ENCODE assay signal across 9 cellular contexts in the genomic region with DNA sequence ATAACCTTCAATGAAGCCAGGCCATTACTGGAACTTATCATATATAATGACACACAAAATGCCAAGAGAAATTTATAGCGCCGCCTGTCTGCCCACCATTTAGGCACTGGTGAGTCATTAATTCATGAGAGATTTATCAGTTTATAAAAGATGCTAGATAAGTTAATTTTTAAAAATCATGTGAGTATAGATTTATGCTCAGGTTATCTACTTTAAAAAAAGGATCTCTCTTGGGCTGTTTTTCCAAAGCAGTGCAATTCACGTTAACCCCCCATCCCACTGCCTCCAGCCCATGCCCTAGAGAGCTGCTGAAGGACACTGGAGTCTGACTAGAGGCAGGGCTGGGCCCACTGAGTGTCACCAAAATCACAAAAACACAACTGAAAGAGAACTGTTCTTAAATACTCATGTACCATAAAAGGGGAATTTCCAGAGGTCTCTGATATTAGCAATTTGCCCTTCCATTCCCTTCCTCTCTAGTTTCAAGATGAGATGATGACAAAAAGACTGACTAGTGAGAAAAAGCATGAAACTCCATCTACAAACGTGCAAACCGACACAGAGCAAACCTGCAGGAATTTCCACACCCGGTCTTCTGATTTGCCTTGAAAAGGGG.
DNase-seq lines count a peak whose midpoint lies in the region; ATAC-seq and TF ChIP-seq lines count a peak whose summit lies in the region.
"Had no signal": no experiment of that assay in that cellular context is flagged by ENCODE, and none has a peak within 500 bp of the region (broad histone marks: within the 10 kb centered on the region; RNA-seq: fewer than 3 reads in every experiment).

No MANE protein-coding gene starts in this region.

- no peaks in the 10 kb centered on the region for H3K27me3 ChIP-seq in CD8-positive, alpha-beta memory T cell (ENCODE audit: insufficient read depth, low read length, poor library complexity, severe bottlenecking)
- H3K27me3 ChIP-seq in mesenchymal stem cell (ENCODE audit: control insufficient read depth in 1 of 2, insufficient read depth in 1 of 2, low read length in 2 of 2) (peaks cover 4 to 7% of the 10 kb centered on the region in 2 experiments), GM23338 (ENCODE audit: insufficient read depth) (no peaks in the 10 kb centered on the region)

- H3K27ac ChIP-seq in CD8-positive, alpha-beta memory T cell (ENCODE audit: low read depth, low read length), result no peak overlapping the region
- H3K27ac ChIP-seq in mesenchymal stem cell (ENCODE audit: low read length, poor library complexity, severe bottlenecking) (no peak overlapping the region), GM23338 (ENCODE audit: low read depth) (no peak overlapping the region)
- H3K27ac ChIP-seq: C4-2B had no signal

- CTCF ChIA-PET in CD8-positive, alpha-beta memory T cell (lab: Charles Lee), result interaction anchor here (1.3 to 13.8 kb wide), 4 partner anchors 14 to 160 kb away, joined by 4 to 144 read pairs (median 8); partner anchors contain the start of gene BCL2
- CTCF ChIA-PET in activated B cell treated with CpG ODN at 0.5 μM for 24 hours (lab: Charles Lee), result interaction anchor here (0.6 to 3.8 kb wide), 10 partner anchors 15 to 159 kb away, joined by 3 to 32 read pairs (median 5); no protein-coding TSS in a partner anchor

- ATAC-seq in GM21723 (IDR thresholded peaks at IDR 0.05; ENCODE audit: unreplicated experiment) (peak; percentile 10), activated B cell treated with CpG ODN at 0.5 μM for 24 hours (ENCODE audit: low read depth) (peak; percentile 19), GM23338 (no peak)

- peak overlapping the region; percentile 28 for H3K4me3 ChIP-seq in CD8-positive, alpha-beta memory T cell (ENCODE audit: low read length)
- H3K4me3 ChIP-seq in mesenchymal stem cell (ENCODE audit: insufficient read depth in 1 of 2, low read depth in 1 of 2, low read length in 2 of 2) (no peak overlapping the region), foreskin fibroblast (ENCODE audit: low read depth in 1 of 2, low read length in 2 of 2) (no peak overlapping the region), GM23338 (no peak overlapping the region)

- H3K23ac ChIP-seq in mesenchymal stem cell (ENCODE audit: low read length in 2 of 2), result no peak overlapping the region

- H3K36me3 Mint-ChIP-seq in CD8-positive, alpha-beta memory T cell, result peaks cover 0 to 4% (median 3%) of the 10 kb centered on the region in 3 donors
- H3K36me3 Mint-ChIP-seq in activated B cell treated with CpG ODN at 0.5 μM for 24 hours (ENCODE audit: low read depth), result peaks cover 42% of the 10 kb centered on the region
- H3K36me3 Mint-ChIP-seq in GM23338 (ENCODE audit: low read depth), result no peaks in the 10 kb centered on the region

- peak overlapping the region; percentile 92 to 99 (median 96) for H3K27ac Mint-ChIP-seq in CD8-positive, alpha-beta memory T cell
- H3K27ac Mint-ChIP-seq in activated B cell treated with CpG ODN at 0.5 μM for 24 hours (peak overlapping the region; percentile 99), GM23338 (no peak overlapping the region)

- no peak overlapping the region for H2BK120ac ChIP-seq in mesenchymal stem cell (ENCODE audit: low read depth, low read length)

- H3K9me3 Mint-ChIP-seq in CD8-positive, alpha-beta memory T cell, result no peaks in the 10 kb centered on the region
- no peaks in the 10 kb centered on the region for H3K9me3 Mint-ChIP-seq in activated B cell treated with CpG ODN at 0.5 μM for 24 hours
- no peaks in the 10 kb centered on the region for H3K9me3 Mint-ChIP-seq in GM23338

- TF ChIP-seq CTCF in activated B cell treated with CpG ODN at 0.5 μM for 24 hours (IDR thresholded peaks at IDR 0.05) (no peak), foreskin fibroblast (IDR thresholded peaks at IDR 0.05; ENCODE audit: low read depth, low read length) (no peak), GM23338 (conservative IDR thresholded peaks at IDR 0.05; ENCODE audit: low read depth in 2 of 2) (no peak)

- no peaks in the 10 kb centered on the region for H4K20me1 ChIP-seq in GM23338 (replicated peaks; ENCODE audit: insufficient read depth)

- H3K79me1 ChIP-seq in mesenchymal stem cell (replicated peaks; ENCODE audit: low read length, poor library complexity, severe bottlenecking), result no peaks in the 10 kb centered on the region

- H3K36me3 ChIP-seq in CD8-positive, alpha-beta memory T cell (ENCODE audit: insufficient read depth, low read length), result no peaks in the 10 kb centered on the region
- H3K36me3 ChIP-seq in mesenchymal stem cell (ENCODE audit: control insufficient read depth in 1 of 2, insufficient read depth in 2 of 2, low read depth in 1 of 2, low read length in 2 of 2), result no peaks in the 10 kb centered on the region
- H3K36me3 ChIP-seq in GM23338 (ENCODE audit: insufficient read depth), result no peaks in the 10 kb centered on the region

- H3F3A ChIP-seq in GM23338 (replicated peaks; ENCODE audit: low read depth), result no peaks in the 10 kb centered on the region

- no peaks in the 10 kb centered on the region for H3K79me2 ChIP-seq in GM23338 (replicated peaks; ENCODE audit: insufficient read depth)

- H3K27me3 Mint-ChIP-seq in CD8-positive, alpha-beta memory T cell, result no peaks in the 10 kb centered on the region
- H3K27me3 Mint-ChIP-seq in activated B cell treated with CpG ODN at 0.5 μM for 24 hours (no peaks in the 10 kb centered on the region), GM23338 (ENCODE audit: insufficient read depth, low read depth, poor library complexity) (peaks cover 11% of the 10 kb centered on the region)

- H3K14ac ChIP-seq in mesenchymal stem cell (ENCODE audit: low read length in 2 of 2), result no peak overlapping the region

- H2AK5ac ChIP-seq in mesenchymal stem cell (ENCODE audit: low read length, severe bottlenecking), result no peak overlapping the region

- no peak overlapping the region for H2BK12ac ChIP-seq in mesenchymal stem cell (ENCODE audit: low read length in 2 of 2)

- H3K18ac ChIP-seq in mesenchymal stem cell (ENCODE audit: low read depth in 1 of 2, low read length in 2 of 2), result no peak overlapping the region

- H2AFZ ChIP-seq in mesenchymal stem cell (ENCODE audit: low read depth, low read length) (no peak overlapping the region), GM23338 (no peak overlapping the region)

- peaks cover 99 to 100% (median 100%) of the 10 kb centered on the region in 3 donors for H3K4me1 Mint-ChIP-seq in CD8-positive, alpha-beta memory T cell
- H3K4me1 Mint-ChIP-seq in activated B cell treated with CpG ODN at 0.5 μM for 24 hours, result peaks cover 100% of the 10 kb centered on the region
- H3K4me1 Mint-ChIP-seq in GM23338, result peaks cover 17% of the 10 kb centered on the region

- H2BK5ac ChIP-seq in mesenchymal stem cell (ENCODE audit: low read depth, low read length, poor library complexity, severe bottlenecking), result no peak overlapping the region

- no peak overlapping the region for H4K91ac ChIP-seq in mesenchymal stem cell (ENCODE audit: low read length)

- WGBS in mesenchymal stem cell, result 95% methylated on average over 4 of the region's 6 CpGs

- no peaks in the 10 kb centered on the region for H3K9me3 ChIP-seq in CD8-positive, alpha-beta memory T cell (ENCODE audit: low read length)
- no peaks in the 10 kb centered on the region for H3K9me3 ChIP-seq in mesenchymal stem cell (ENCODE audit: control insufficient read depth, low read length)

- POLR2A ChIA-PET in CD8-positive, alpha-beta memory T cell (lab: Charles Lee), result interaction anchor here (3.8 kb wide), 1 partner anchor 160 kb away, joined by 12 read pairs; the partner anchor contains the start of gene BCL2
- POLR2A ChIA-PET in activated B cell treated with CpG ODN at 0.5 μM for 24 hours (lab: Charles Lee), result interaction anchor here (0.5 to 11.7 kb wide), 13 partner anchors 16 to 161 kb away, joined by 3 to 180 read pairs (median 9); partner anchors contain the start of gene BCL2

- intact Hi-C loops in activated B cell treated with CpG ODN at 0.5 μM for 24 hours (cut with micrococcal nuclease), result loop anchor here (1.0 to 5.0 kb wide), 6 partner anchors 36 to 636 kb away; partner anchors contain the start of gene ZCCHC2

- no peak overlapping the region for H4K8ac ChIP-seq in mesenchymal stem cell (ENCODE audit: low read length)

- no peak overlapping the region for H3K4ac ChIP-seq in mesenchymal stem cell (ENCODE audit: low read depth in 1 of 2, low read length in 2 of 2)

- no peak for DNase-seq in CD8-positive, alpha-beta memory T cell
- DNase-seq in activated B cell treated with CpG ODN at 0.5 μM for 24 hours, result no peak
- no peak for DNase-seq in mesenchymal stem cell
- DNase-seq in foreskin fibroblast, result no peak
- DNase-seq in occipital lobe (lab: John Stamatoyannopoulos, UW), result no peak
- no peak for DNase-seq in NOMO-1 treated with DMSO at 0.1 percent for 48 hours (lab: John Stamatoyannopoulos, UW; ENCODE audit: unreplicated experiment)
- DNase-seq in GM23338 (ENCODE audit: low spot score), result no peak

- peaks cover 99% of the 10 kb centered on the region for H3K4me1 ChIP-seq in CD8-positive, alpha-beta memory T cell (ENCODE audit: insufficient read depth, low read length)
- H3K4me1 ChIP-seq in mesenchymal stem cell (ENCODE audit: control insufficient read depth, insufficient read depth, low read depth, low read length), result peaks cover 12% of the 10 kb centered on the region
- peaks cover 5% of the 10 kb centered on the region; the same call in 1 of the 2 replicates for H3K4me1 ChIP-seq in GM23338 (ENCODE audit: insufficient read depth)

- H3K9me2 ChIP-seq in GM23338 (ENCODE audit: insufficient read depth), result no peaks in the 10 kb centered on the region

- peak overlapping the region; percentile 31 for H2BK15ac ChIP-seq in mesenchymal stem cell (ENCODE audit: low read depth, poor library complexity, severe bottlenecking)

- H3K4me3 Mint-ChIP-seq in CD8-positive, alpha-beta memory T cell, result peak overlapping the region; percentile 77 to 92 (median 85)
- H3K4me3 Mint-ChIP-seq in activated B cell treated with CpG ODN at 0.5 μM for 24 hours (peak overlapping the region; percentile 84), GM23338 (no peak overlapping the region)

- H3K4me2 ChIP-seq in mesenchymal stem cell (ENCODE audit: low read length, poor library complexity, severe bottlenecking) (no peak overlapping the region), GM23338 (no peak overlapping the region)

- H3K9ac ChIP-seq in mesenchymal stem cell (ENCODE audit: low read length), result no peak overlapping the region

TF ChIP-seq in GM23338, 12 proteins besides CTCF, POLR2A, EP300 and RAD21:
- TF ChIP-seq EZH2 (IDR thresholded peaks at IDR 0.05; ENCODE audit: low read depth, unreplicated experiment), result no peak
TF ChIP-seq in GM23338: peak in this region for 0.
